ENCODE assay signal across 15 cellular contexts in the genomic region with DNA sequence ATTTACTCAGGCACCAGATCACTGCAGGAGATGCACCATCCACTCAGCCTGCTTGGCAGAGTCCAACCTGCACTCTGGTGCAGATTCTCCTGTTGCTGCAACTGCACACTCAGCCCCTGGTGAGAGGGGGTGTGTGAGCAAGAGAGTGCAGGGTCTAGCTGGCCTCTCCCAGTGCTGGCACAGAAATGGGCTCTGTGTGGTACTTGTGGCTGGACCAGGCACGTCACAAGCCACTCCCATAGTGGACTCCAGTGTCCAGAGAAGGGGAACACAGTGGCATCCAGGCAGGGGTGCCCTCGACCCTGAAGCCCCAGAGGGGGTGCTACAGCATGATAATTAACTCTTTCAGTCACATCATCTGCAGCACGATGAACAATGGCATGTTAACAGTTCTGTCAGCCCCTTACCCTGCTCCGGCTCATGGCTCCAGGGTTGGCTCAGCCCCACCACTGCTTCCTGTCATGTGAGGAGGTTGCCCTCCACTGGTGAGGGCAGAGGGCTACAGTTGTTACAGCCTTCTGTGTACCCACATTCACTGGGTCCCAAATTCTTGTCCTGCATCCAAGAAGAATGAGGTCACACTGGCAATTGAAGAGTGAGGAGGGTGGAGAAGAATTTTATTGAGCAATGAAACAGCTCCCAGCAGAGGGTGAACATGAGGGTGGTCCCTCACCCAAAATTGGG.
A peak's percentile ranks its signal among the peaks of the same experiment; 100 is the strongest.
DNase-seq lines count a peak whose midpoint lies in the region; ATAC-seq, FAIRE-seq and TF ChIP-seq lines count a peak whose summit lies in the region.
"Had no signal": no experiment of that assay in that cellular context is flagged by ENCODE, and none has a peak within 500 bp of the region (broad histone marks: within the 10 kb centered on the region; RNA-seq: fewer than 3 reads in every experiment).

No MANE protein-coding gene starts in this region.

- no peaks in the 10 kb centered on the region for H3K36me3 ChIP-seq in HepG2 (replicated peaks in 1 of 2; ENCODE audit: control insufficient read depth in 1 of 2, insufficient read depth in 2 of 2, low read length in 2 of 2)
- H3K36me3 ChIP-seq in right lobe of liver = no peaks in the 10 kb centered on the region
- H3K36me3 ChIP-seq in fibroblast of lung (ENCODE audit: control insufficient read depth, insufficient read depth, low read length) = no peaks in the 10 kb centered on the region
- H3K36me3 ChIP-seq in upper lobe of right lung = no peaks in the 10 kb centered on the region

- CTCF ChIA-PET in HepG2 (lab: Yijun Ruan, JAX; ENCODE audit: low intra/inter-chr PET ratio, low total read pairs) = no interaction called here

- ATAC-seq in HepG2 = peak; percentile 90
- no peak for ATAC-seq in right lobe of liver
- ATAC-seq in upper lobe of right lung = peak; percentile 85

- intact Hi-C loops in HepG2 (cut with micrococcal nuclease; ENCODE audit: unreplicated experiment) = no loop called here
- intact Hi-C loops in right lobe of liver (cut with DNase I) = no loop called here
- intact Hi-C loops in upper lobe of right lung (cut with DNase I) = no loop called here

- H3K4me3 ChIP-seq in HepG2 (replicated peaks in 1 of 3; ENCODE audit: insufficient read depth in 1 of 3, low read depth in 2 of 3, low read length in 3 of 3) (no peak overlapping the region), right lobe of liver (no peak overlapping the region), fibroblast of lung (replicated peaks in 1 of 4; ENCODE audit: control extremely low read depth in 1 of 4, insufficient read depth in 1 of 4, low read depth in 3 of 4, low read length in 4 of 4) (no peak overlapping the region), upper lobe of right lung (no peak overlapping the region)

- in situ Hi-C loops in HepG2 (cut with HindIII; ENCODE audit: extremely low pct_ligation_motif_present, low pct_unique_long_range_greater_than_20kb) = no loop called here

- H3K9me3 ChIP-seq in HepG2 (ENCODE audit: low read length) (no peaks in the 10 kb centered on the region), right lobe of liver (no peaks in the 10 kb centered on the region), fibroblast of lung (ENCODE audit: control insufficient read depth, insufficient read depth, low read depth, low read length) (no peaks in the 10 kb centered on the region), upper lobe of right lung (no peaks in the 10 kb centered on the region)

- H3K27ac ChIP-seq in HepG2 (ENCODE audit: extremely low read length, insufficient read depth, low read length) = no peak overlapping the region
- H3K27ac ChIP-seq in right lobe of liver = no peak overlapping the region
- no peak overlapping the region for H3K27ac ChIP-seq in fibroblast of lung (ENCODE audit: insufficient read depth, low read length)
- no peak overlapping the region for H3K27ac ChIP-seq in upper lobe of right lung

- H3K4me1 ChIP-seq in HepG2 (ENCODE audit: insufficient read depth, low read length) (no peaks in the 10 kb centered on the region), right lobe of liver (no peaks in the 10 kb centered on the region), fibroblast of lung (ENCODE audit: control insufficient read depth, extremely low read depth, insufficient read depth, low read length) (no peaks in the 10 kb centered on the region), upper lobe of right lung (no peaks in the 10 kb centered on the region)

- peaks cover under 1 to 8% of the 10 kb centered on the region in 2 experiments; a peak in 3 of 5 replicates for H3K27me3 ChIP-seq in HepG2 (ENCODE audit: control insufficient read depth in 1 of 2, insufficient read depth in 2 of 2, low read length in 2 of 2)
- H3K27me3 ChIP-seq in right lobe of liver = no peaks in the 10 kb centered on the region
- peaks cover 4% of the 10 kb centered on the region for H3K27me3 ChIP-seq in fibroblast of lung (ENCODE audit: control insufficient read depth, insufficient read depth, low read length)
- no peaks in the 10 kb centered on the region for H3K27me3 ChIP-seq in upper lobe of right lung

- WGBS in HepG2 (ENCODE audit: low lambda C conversion rate) = 37% methylated on average over 4 of the region's 4 CpGs
- WGBS in right lobe of liver (ENCODE audit: insufficient coverage, low coverage, low lambda C conversion rate, missing lambda C conversion rate) = 100% methylated on average over 1 of the region's 4 CpGs

- no peak for TF ChIP-seq EP300 in HepG2 (IDR thresholded peaks at IDR 0.05; ENCODE audit: low read depth in 2 of 2, low read length in 2 of 2)
- TF ChIP-seq EP300 in HepG2 (CRISPR knock-in tag; IDR thresholded peaks at IDR 0.05; ENCODE audit: borderline replicate concordance) = no peak

- no TSS peak for BruUV-seq in HepG2 (replicated peaks; lab: Mats Ljungman, UMichigan)

- no peak for TF ChIP-seq RAD21 in HepG2 (CRISPR knock-in tag; IDR thresholded peaks at IDR 0.05)

- no peak overlapping the region for H3K9ac ChIP-seq in HepG2 (ENCODE audit: insufficient read depth, low read depth, low read length)
- no peak overlapping the region for H3K9ac ChIP-seq in fibroblast of lung (ENCODE audit: insufficient read depth, low read length)

- peak; percentile 15 for DNase-seq in HepG2 (ENCODE audit: low spot score)
- DNase-seq in right lobe of liver = no peak
- peak; percentile 2 for DNase-seq in NCI-H446 treated with DMSO at 0.1 percent for 48 hours (lab: John Stamatoyannopoulos, UW)
- peak; percentile 3 to 32 for DNase-seq in fibroblast of lung (ENCODE audit: low read depth in 2 of 2)
- peak; percentile 62 for DNase-seq in upper lobe of right lung
- DNase-seq in NCI-H146 treated with DMSO at 0.1 percent for 48 hours (lab: John Stamatoyannopoulos, UW; ENCODE audit: unreplicated experiment) = no peak
- DNase-seq in UCSD-AML1 (lab: John Stamatoyannopoulos, UW; ENCODE audit: unreplicated experiment) = no peak
- no peak for DNase-seq in NCI-H2107 (lab: John Stamatoyannopoulos, UW)
- DNase-seq: activated CD4-positive, alpha-beta memory T cell treated with anti-CD3 and anti-CD28 coated beads, Interleukin-2, amount 10 ng/mL, durations not matched to agents 7 days and 5 days; activated naive CD4-positive, alpha-beta T cell treated with anti-CD3 and anti-CD28 coated beads, Interleukin-2, amount 50 U/mL, for 16 hours; AML-193; cortex of kidney; NCI-H69; retina; SW 1271 had no signal

- H3K4me2 ChIP-seq in HepG2 (ENCODE audit: low read depth, low read length) = no peak overlapping the region
- no peak overlapping the region for H3K4me2 ChIP-seq in fibroblast of lung (ENCODE audit: extremely low read depth, insufficient read depth, low read length)

- TF ChIP-seq CTCF in HepG2 (CRISPR knock-in tag; IDR thresholded peaks at IDR 0.05) = peak; percentile 70
- TF ChIP-seq CTCF in right lobe of liver (IDR thresholded peaks at IDR 0.05) = no peak
- TF ChIP-seq CTCF in fibroblast of lung (conservative IDR thresholded peaks at IDR 0.05 in 1 of 2, IDR thresholded peaks at IDR 0.05 in 1 of 2; ENCODE audit: low read depth in 1 of 2, low read length in 2 of 2) = no peak
- no peak for TF ChIP-seq CTCF in upper lobe of right lung (IDR thresholded peaks at IDR 0.05)

- no peak for FAIRE-seq in HepG2 (lab: Jason Lieb, UNC)

- H2AFZ ChIP-seq in HepG2 (ENCODE audit: low read length) = no peak overlapping the region
- H2AFZ ChIP-seq in fibroblast of lung (ENCODE audit: low read length) = no peak overlapping the region

- H4K20me1 ChIP-seq in HepG2 (ENCODE audit: insufficient read depth, low read length) (no peaks in the 10 kb centered on the region), fibroblast of lung (ENCODE audit: control insufficient read depth, extremely low read depth, insufficient read depth, low read length) (no peaks in the 10 kb centered on the region)

- POLR2A ChIA-PET in HepG2 (lab: Yijun Ruan, JAX) = no interaction called here

- H3K79me2 ChIP-seq in HepG2 (ENCODE audit: insufficient read depth, low read length) (no peaks in the 10 kb centered on the region), fibroblast of lung (ENCODE audit: control insufficient read depth, insufficient read depth, low read length) (no peaks in the 10 kb centered on the region)

- TF ChIP-seq POLR2A in HepG2 (IDR thresholded peaks at IDR 0.05; ENCODE audit: insufficient read depth in 1 of 2, low read depth in 2 of 2, low read length in 2 of 2) = no peak
- no peak for TF ChIP-seq POLR2A in right lobe of liver (IDR thresholded peaks at IDR 0.05)

TF ChIP-seq in HepG2, 621 proteins besides CTCF, POLR2A, EP300 and RAD21:
- TF ChIP-seq ZBTB42 (CRISPR knock-in tag; IDR thresholded peaks at IDR 0.05) (no peak), HNRNPUL1 (IDR thresholded peaks at IDR 0.05; ENCODE audit: low read depth, low read length) (no peak), STAG1 (CRISPR knock-in tag; IDR thresholded peaks at IDR 0.05) (peak; percentile 64)
TF ChIP-seq in HepG2: peak in this region for 1.

Comparison
In these comparisons a context has a peak if more than half of its experiments do, and no peak if none do; other contexts are left out.
1. ATAC-seq: peak in HepG2 (single experiment) and upper lobe of right lung (single experiment); none in right lobe of liver (0 of 4).
2. DNase-seq: peak in HepG2 (single experiment), NCI-H446 treated with DMSO at 0.1 percent for 48 hours (single experiment), fibroblast of lung (2 of 2) and upper lobe of right lung (single experiment); none in right lobe of liver (0 of 3), NCI-H146 treated with DMSO at 0.1 percent for 48 hours (single experiment), UCSD-AML1 (single experiment) and NCI-H2107 (single experiment).